20 cellular contexts compared by ENCODE assay signal in the genomic region with DNA sequence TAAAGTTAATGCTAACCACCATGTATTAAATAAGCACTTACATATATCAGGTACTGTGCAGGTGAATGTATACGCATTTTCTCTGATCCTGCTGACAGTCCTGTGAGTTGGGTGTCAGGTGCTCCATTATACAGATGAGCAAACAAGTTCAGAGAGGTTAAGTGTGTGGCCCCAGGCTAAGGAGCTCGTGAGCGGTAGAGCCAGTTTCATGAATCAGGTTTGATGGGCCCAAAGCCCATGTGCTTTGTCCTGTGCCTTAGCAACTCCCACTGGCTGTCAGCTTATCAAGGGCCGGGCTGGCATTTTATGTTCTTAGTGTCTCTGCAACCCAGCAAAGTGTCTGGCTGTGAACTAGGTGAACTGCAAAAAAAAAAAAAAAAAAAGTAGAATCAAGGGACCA.
"Had no signal": no experiment of that assay in that cellular context is flagged by ENCODE, and none has a peak within 500 bp of the region (broad histone marks: within the 10 kb centered on the region; RNA-seq: fewer than 3 reads in every experiment).

No MANE protein-coding gene starts in this region.

- H3K4me3 ChIP-seq: heart left ventricle, lung, right atrium auricular region, smooth muscle cell, tibial artery, upper lobe of right lung, vagina had no signal

- FAIRE-seq: colon, frontal cortex had no signal

- H3K4me2 ChIP-seq: smooth muscle cell had no signal

- H3K27ac Mint-ChIP-seq: dendritic cell treated with granulocyte-macrophage colony-stimulating factor and Interleukin-4, amounts not matched to agents 40 ng/mL and 50 ng/mL, for 4 days; natural killer cell; stimulated activated effector memory CD8-positive, alpha-beta T cell treated with anti-CD3 and anti-CD28 coated beads, Interleukin-12 subunit alpha, Interleukin-12 subunit beta, amount 100 ng/mL, for 72 hours had no signal

- H3K27ac ChIP-seq: heart left ventricle, right atrium auricular region, tibial artery, upper lobe of right lung, vagina had no signal

- H3K4me1 Mint-ChIP-seq: natural killer cell; stimulated activated effector memory CD8-positive, alpha-beta T cell treated with anti-CD3 and anti-CD28 coated beads, Interleukin-12 subunit alpha, Interleukin-12 subunit beta, amount 100 ng/mL, for 72 hours had no signal

- H3K9me3 ChIP-seq: heart left ventricle, right atrium auricular region, tibial artery, upper lobe of right lung, vagina had no signal

- DNase-seq: cerebellar nuclear complex; erythroblast; heart left ventricle; hippocampal formation; natural killer cell; posterior cingulate gyrus; stimulated activated CD4-positive, alpha-beta T cell treated with anti-CD3 and anti-CD28 coated beads, Interleukin-4, amount 100 ng/mL, for 1 hour; stimulated activated CD8-positive, alpha-beta memory T cell treated with anti-CD3 and anti-CD28 coated beads, Interleukin-4, amount 100 ng/mL, for 48 hours; stimulated activated naive CD8-positive, alpha-beta T cell treated with anti-CD3 and anti-CD28 coated beads, Interleukin-15, Interleukin-2, amounts not matched to agents 100 U/mL and 50 U/mL, for 24 hours; tibial artery; upper lobe of right lung had no signal

- H3K4me1 ChIP-seq: heart left ventricle, right atrium auricular region, tibial artery, upper lobe of right lung, vagina had no signal

- H3K27me3 ChIP-seq: right atrium auricular region, tibial artery, upper lobe of right lung, vagina had no signal

- H3K4me3 Mint-ChIP-seq: dendritic cell treated with granulocyte-macrophage colony-stimulating factor and Interleukin-4, amounts not matched to agents 40 ng/mL and 50 ng/mL, for 4 days; natural killer cell; neural crest cell; stimulated activated effector memory CD8-positive, alpha-beta T cell treated with anti-CD3 and anti-CD28 coated beads, Interleukin-12 subunit alpha, Interleukin-12 subunit beta, amount 100 ng/mL, for 72 hours had no signal

- H3K9me3 Mint-ChIP-seq: dendritic cell treated with granulocyte-macrophage colony-stimulating factor and Interleukin-4, amounts not matched to agents 40 ng/mL and 50 ng/mL, for 4 days; neural crest cell had no signal

- H3K36me3 ChIP-seq: heart left ventricle, right atrium auricular region, tibial artery, upper lobe of right lung, vagina had no signal

- H3K27me3 Mint-ChIP-seq: dendritic cell treated with granulocyte-macrophage colony-stimulating factor and Interleukin-4, amounts not matched to agents 40 ng/mL and 50 ng/mL, for 4 days had no signal

- H3K36me3 Mint-ChIP-seq: natural killer cell; stimulated activated effector memory CD8-positive, alpha-beta T cell treated with anti-CD3 and anti-CD28 coated beads, Interleukin-12 subunit alpha, Interleukin-12 subunit beta, amount 100 ng/mL, for 72 hours had no signal
